In the genomic region with DNA sequence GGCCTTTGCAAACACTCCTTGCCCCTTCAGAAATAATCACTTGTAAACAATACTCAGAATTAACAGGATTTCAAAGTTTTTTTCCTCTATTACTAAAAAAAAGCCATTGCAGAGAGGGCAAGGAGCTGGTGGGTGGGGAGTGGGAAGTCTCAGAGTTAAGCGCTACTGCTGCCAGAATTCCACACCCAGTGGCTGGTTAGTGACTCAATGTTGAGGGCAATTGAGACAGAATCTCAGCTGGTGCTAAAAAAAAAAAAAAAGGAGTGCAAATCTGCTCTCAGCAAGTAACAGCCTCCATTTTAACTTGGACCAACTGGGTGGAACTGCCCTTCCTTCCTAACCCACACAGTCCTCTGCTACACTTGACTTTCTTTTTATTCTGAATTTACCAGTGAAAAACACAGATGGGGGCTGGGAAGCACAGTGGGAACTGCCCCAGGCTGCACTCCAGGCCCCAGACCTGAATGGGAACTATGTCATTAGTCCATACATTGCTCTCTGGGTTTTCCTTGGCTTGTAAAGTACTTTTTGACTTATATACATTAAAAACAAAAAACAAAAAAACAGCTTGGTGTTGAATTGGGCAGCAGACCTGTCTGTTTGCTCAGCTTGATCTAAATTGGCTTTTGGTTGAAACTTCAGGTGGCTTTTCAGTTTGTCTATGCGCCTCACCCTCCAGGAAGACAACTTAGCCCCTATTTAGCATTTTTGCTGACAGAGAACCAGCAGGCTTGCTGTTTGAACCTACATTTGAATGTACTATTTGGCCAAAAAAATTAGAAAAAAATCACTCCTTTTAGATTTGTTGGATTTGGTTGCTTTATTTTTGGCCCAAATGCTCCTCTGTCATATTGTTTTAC, we compare ENCODE assay signal across 10 cellular contexts.
DNase-seq lines count a peak whose midpoint lies in the region; ATAC-seq and TF ChIP-seq lines count a peak whose summit lies in the region.
"Had no signal": no experiment of that assay in that cellular context is flagged by ENCODE, and none has a peak within 500 bp of the region (broad histone marks: within the 10 kb centered on the region; RNA-seq: fewer than 3 reads in every experiment).

No MANE protein-coding gene starts in this region.

- no peaks in the 10 kb centered on the region for H3K9me3 ChIP-seq in T-helper 17 cell (ENCODE audit: control insufficient read depth, low read length, poor library complexity, severe bottlenecking)
- H3K9me3 ChIP-seq in upper lobe of right lung: no peaks in the 10 kb centered on the region

- H3K4me3 ChIP-seq in upper lobe of right lung: no peak overlapping the region

- peak; percentile 39 for ATAC-seq in Right ventricle myocardium inferior
- ATAC-seq in T-helper 17 cell: no peak
- peak in 1 of 2 donors; percentile 92 for ATAC-seq in left cardiac atrium
- ATAC-seq in upper lobe of right lung: peak; percentile 88
- no peak for ATAC-seq in HG02759 (IDR thresholded peaks at IDR 0.05; ENCODE audit: unreplicated experiment)
- ATAC-seq in GM19395 (IDR thresholded peaks at IDR 0.05; ENCODE audit: unreplicated experiment): no peak

- no peak overlapping the region for H3K4me3 Mint-ChIP-seq in T-helper 17 cell
- H3K4me3 Mint-ChIP-seq: activated B cell treated with CpG ODN at 0.5 μM for 24 hours had no signal

- H3K27ac ChIP-seq in upper lobe of right lung: no peak overlapping the region

- DNase-seq in Right ventricle myocardium inferior (ENCODE audit: missing footprints) (peak; percentile 68), cardiac septum (ENCODE audit: low spot score) (no peak), T-helper 17 cell (no peak), left cardiac atrium (peak; percentile 42), upper lobe of right lung (no peak)
- no peak for DNase-seq in stimulated activated naive CD4-positive, alpha-beta T cell treated with Interleukin-2 at 50 U/mL for 16 hours (lab: John Stamatoyannopoulos, UW)
- DNase-seq: activated B cell treated with CpG ODN at 0.5 μM for 24 hours, glutamatergic neuron had no signal

- H3K27me3 Mint-ChIP-seq in T-helper 17 cell: no peaks in the 10 kb centered on the region
- H3K27me3 Mint-ChIP-seq: activated B cell treated with CpG ODN at 0.5 μM for 24 hours had no signal

- H3K4me1 ChIP-seq in upper lobe of right lung: peaks cover 7% of the 10 kb centered on the region

- peak overlapping the region; percentile 65 for H3K27ac Mint-ChIP-seq in T-helper 17 cell

- no peaks in the 10 kb centered on the region for H3K27me3 ChIP-seq in upper lobe of right lung

- intact Hi-C loops in Right ventricle myocardium inferior (cut with DNase I): no loop called here
- intact Hi-C loops in cardiac septum (cut with DNase I): no loop called here
- intact Hi-C loops in left cardiac atrium (cut with DNase I): no loop called here
- intact Hi-C loops in upper lobe of right lung (cut with DNase I): no loop called here

- no peaks in the 10 kb centered on the region for H3K36me3 Mint-ChIP-seq in T-helper 17 cell (ENCODE audit: low read depth)

- H3K4me1 Mint-ChIP-seq in T-helper 17 cell: peaks cover 26% of the 10 kb centered on the region

- no peaks in the 10 kb centered on the region for H3K36me3 ChIP-seq in upper lobe of right lung

- no peak for TF ChIP-seq CTCF in upper lobe of right lung (IDR thresholded peaks at IDR 0.05)

Comparison
In these comparisons a context has a peak if more than half of its experiments do, and no peak if none do; other contexts are left out.
1. DNase-seq: peak in Right ventricle myocardium inferior (single experiment) and left cardiac atrium (single experiment); none in cardiac septum (single experiment), T-helper 17 cell (0 of 3), upper lobe of right lung (single experiment) and stimulated activated naive CD4-positive, alpha-beta T cell treated with Interleukin-2 at 50 U/mL for 16 hours (single experiment).
2. ATAC-seq: peak in Right ventricle myocardium inferior (single experiment) and upper lobe of right lung (single experiment); none in T-helper 17 cell (single experiment), HG02759 (single experiment) and GM19395 (single experiment).